Comparison of ENCODE assay signal across 18 cellular contexts in genomic region chr1:2558420-2558819, GRCh38. TPM values are rescaled to one million over a fixed set of nuclear protein-coding genes. Genes with fewer than 3 reads are reported as not detected.
A peak's percentile ranks its signal among the peaks of the same experiment; 100 is the strongest.
DNase-seq lines count a peak whose midpoint lies in the region; ATAC-seq and TF ChIP-seq lines count a peak whose summit lies in the region.
"Had no signal": no experiment of that assay in that cellular context is flagged by ENCODE, and none has a peak within 500 bp of the region (broad histone marks: within the 10 kb centered on the region; RNA-seq: fewer than 3 reads in every experiment).

No MANE protein-coding gene starts in this region.

- no peak for TF ChIP-seq CTCF in osteoblast (IDR thresholded peaks at IDR 0.05; ENCODE audit: extremely low read depth, low read depth, low read length)

- H3K4me2 ChIP-seq in osteoblast (ENCODE audit: insufficient read depth, low read length) = no peak overlapping the region
- H3K4me2 ChIP-seq: hepatocyte had no signal

- POLR2A ChIA-PET in T-cell (lab: Charles Lee) = no interaction called here

- CTCF ChIA-PET in T-cell (lab: Charles Lee) = no interaction called here

- H3K4me1 ChIP-seq in duodenal mucosa (ENCODE audit: control insufficient read depth in 1 of 2, insufficient read depth in 2 of 2, low read length in 2 of 2) (peaks cover 24 to 52% of the 10 kb centered on the region in 2 donors), osteoblast (ENCODE audit: insufficient read depth, low read length) (peaks cover 6% of the 10 kb centered on the region)

- DNase-seq in activated CD4-positive, alpha-beta T cell treated with anti-CD3 and anti-CD28 coated beads, Interleukin-2, amount 10 ng/mL, durations not matched to agents 24 days and 14 days = no peak
- DNase-seq in activated CD4-positive, alpha-beta T cell treated with anti-CD3 and anti-CD28 coated beads for 1 hour = no peak
- no peak for DNase-seq in T-cell
- DNase-seq in osteoblast (ENCODE audit: insufficient read length, low spot score, missing footprints) = peak; percentile 83
- no peak for DNase-seq in midbrain (lab: John Stamatoyannopoulos, UW)
- no peak for DNase-seq in NCI-H446 treated with DMSO at 0.1 percent for 48 hours (lab: John Stamatoyannopoulos, UW)
- DNase-seq: activated CD8-positive, alpha-beta memory T cell treated with anti-CD3 and anti-CD28 coated beads for 24 hours; effector CD8-positive, alpha-beta T cell; GM23248; KBM-7; NCI-H2081; small intestine; stimulated activated naive CD4-positive, alpha-beta T cell had no signal

- H2AFZ ChIP-seq in osteoblast (ENCODE audit: low read length) = no peak overlapping the region
- H2AFZ ChIP-seq: GM23248, hepatocyte had no signal

- peaks cover 28% of the 10 kb centered on the region for H3K4me1 Mint-ChIP-seq in activated CD4-positive, alpha-beta T cell treated with anti-CD3 and anti-CD28 coated beads, Interleukin-2, amount 10 ng/mL, durations not matched to agents 24 days and 14 days
- peaks cover 43 to 54% (median 43%) of the 10 kb centered on the region in 3 donors for H3K4me1 Mint-ChIP-seq in T-cell

- intact Hi-C loops in activated CD4-positive, alpha-beta T cell treated with anti-CD3 and anti-CD28 coated beads, Interleukin-2, amount 10 ng/mL, durations not matched to agents 24 days and 14 days (cut with micrococcal nuclease) = no loop called here

- no peaks in the 10 kb centered on the region for H4K20me1 ChIP-seq in osteoblast (ENCODE audit: insufficient read depth, low read length)

- H3K4me3 Mint-ChIP-seq in activated CD4-positive, alpha-beta T cell treated with anti-CD3 and anti-CD28 coated beads, Interleukin-2, amount 10 ng/mL, durations not matched to agents 24 days and 14 days = peak overlapping the region; percentile 99
- H3K4me3 Mint-ChIP-seq in T-cell = peak overlapping the region; percentile 93 to 99 (median 98)

- H3K4me3 ChIP-seq in duodenal mucosa (ENCODE audit: low read depth in 1 of 2, low read length in 2 of 2) = peak overlapping the region in 1 of 2 donors; percentile 98
- H3K4me3 ChIP-seq in osteoblast (ENCODE audit: insufficient read depth, low read length) = no peak overlapping the region
- H3K4me3 ChIP-seq: cardiac muscle cell, GM23248, hepatocyte, mucosa of descending colon had no signal

- peaks cover 38 to 52% of the 10 kb centered on the region in 2 donors for H3K36me3 ChIP-seq in duodenal mucosa (ENCODE audit: control insufficient read depth in 1 of 2, insufficient read depth in 2 of 2, low read length in 2 of 2)
- H3K36me3 ChIP-seq in osteoblast (ENCODE audit: insufficient read depth, low read length) = no peaks in the 10 kb centered on the region
- H3K36me3 ChIP-seq: cardiac muscle cell had no signal

- H3K9me3 Mint-ChIP-seq in activated CD4-positive, alpha-beta T cell treated with anti-CD3 and anti-CD28 coated beads, Interleukin-2, amount 10 ng/mL, durations not matched to agents 24 days and 14 days = no peaks in the 10 kb centered on the region
- H3K9me3 Mint-ChIP-seq in T-cell = no peaks in the 10 kb centered on the region

- H3K36me3 Mint-ChIP-seq in activated CD4-positive, alpha-beta T cell treated with anti-CD3 and anti-CD28 coated beads, Interleukin-2, amount 10 ng/mL, durations not matched to agents 24 days and 14 days (ENCODE audit: low read depth) = peaks cover 49% of the 10 kb centered on the region
- H3K36me3 Mint-ChIP-seq in T-cell = peaks cover 7% of the 10 kb centered on the region

- no peaks in the 10 kb centered on the region for H3K27me3 Mint-ChIP-seq in activated CD4-positive, alpha-beta T cell treated with anti-CD3 and anti-CD28 coated beads, Interleukin-2, amount 10 ng/mL, durations not matched to agents 24 days and 14 days
- no peaks in the 10 kb centered on the region for H3K27me3 Mint-ChIP-seq in T-cell

- H3K9me3 ChIP-seq in duodenal mucosa (ENCODE audit: control insufficient read depth in 1 of 2, low read length in 2 of 2) (no peaks in the 10 kb centered on the region), osteoblast (ENCODE audit: low read depth, low read length) (no peaks in the 10 kb centered on the region)
- H3K9me3 ChIP-seq: mucosa of descending colon had no signal

- H3K27me3 ChIP-seq in duodenal mucosa (ENCODE audit: control insufficient read depth in 1 of 2, insufficient read depth in 2 of 2, low read length in 2 of 2) (no peaks in the 10 kb centered on the region), osteoblast (ENCODE audit: insufficient read depth, low read length) (no peaks in the 10 kb centered on the region)
- H3K27me3 ChIP-seq: cardiac muscle cell, hepatocyte had no signal

- peaks cover 3% of the 10 kb centered on the region for H3K79me2 ChIP-seq in osteoblast (ENCODE audit: insufficient read depth, low read length)
- H3K79me2 ChIP-seq: hepatocyte had no signal

- ATAC-seq in T-cell (replicated peaks in 1 of 4) (no peak), GM19324 (IDR thresholded peaks at IDR 0.05; ENCODE audit: low FRiP score, unreplicated experiment) (no peak)
- ATAC-seq: mucosa of descending colon had no signal

- peak overlapping the region; percentile 98 for H3K27ac Mint-ChIP-seq in activated CD4-positive, alpha-beta T cell treated with anti-CD3 and anti-CD28 coated beads, Interleukin-2, amount 10 ng/mL, durations not matched to agents 24 days and 14 days
- H3K27ac Mint-ChIP-seq in T-cell = peak overlapping the region; percentile 95 to 98

- H3K27ac ChIP-seq in duodenal mucosa (ENCODE audit: low read depth, low read length) = no peak overlapping the region
- no peak overlapping the region for H3K27ac ChIP-seq in osteoblast (ENCODE audit: low read depth, low read length)
- H3K27ac ChIP-seq: cardiac muscle cell, GM23248, hepatocyte had no signal

- peak overlapping the region; percentile 99 to 100 for H3K9ac ChIP-seq in duodenal mucosa (ENCODE audit: low read depth in 1 of 2, low read length in 2 of 2)
- H3K9ac ChIP-seq: GM23248 had no signal

RNA-seq across cellular contexts. Expression of gene TNFRSF14, which starts 2.2 kb away (rescaled TPM):
- total RNA-seq in activated CD4-positive, alpha-beta T cell treated with anti-CD3 and anti-CD28 coated beads, Interleukin-2, amount 10 ng/mL, durations not matched to agents 24 days and 14 days = 207 and 209 TPM in 2 replicates
- total RNA-seq in T-cell (100 to 1,000 TPM; 163 to 214 (median 211) TPM), osteoblast (29.2 and 36.6 TPM in 2 replicates)

RNA-seq across cellular contexts. Expression of gene PRXL2B, which starts 28.2 kb away (rescaled TPM):
- 42.3 and 43.5 TPM in 2 replicates for total RNA-seq in activated CD4-positive, alpha-beta T cell treated with anti-CD3 and anti-CD28 coated beads, Interleukin-2, amount 10 ng/mL, durations not matched to agents 24 days and 14 days
- total RNA-seq in T-cell (10 to 100 TPM; 17.3 to 37.6 (median 35.3) TPM), osteoblast (8.0 and 9.4 TPM in 2 replicates)

RNA-seq across cellular contexts. Expression of gene HES5, which starts 28.4 kb away (rescaled TPM):
- not detected in 2 replicates for total RNA-seq in activated CD4-positive, alpha-beta T cell treated with anti-CD3 and anti-CD28 coated beads, Interleukin-2, amount 10 ng/mL, durations not matched to agents 24 days and 14 days
- not detected for total RNA-seq in T-cell
- not detected in 2 replicates for total RNA-seq in osteoblast
- total RNA-seq: cardiac muscle cell, GM23248, hepatocyte had no signal

RNA-seq across cellular contexts. Expression of gene PANK4, which starts 32.0 kb away (rescaled TPM):
- total RNA-seq in activated CD4-positive, alpha-beta T cell treated with anti-CD3 and anti-CD28 coated beads, Interleukin-2, amount 10 ng/mL, durations not matched to agents 24 days and 14 days = 55.2 and 56.7 TPM in 2 replicates
- total RNA-seq in T-cell (100 to 1,000 TPM in 3 of 5 donors, 10 to 100 TPM in 2; 51.0 to 128 (median 119) TPM), osteoblast (15.2 and 18.6 TPM in 2 replicates)
